Comparison of ENCODE assay signal across 6 cellular contexts in the genomic region with DNA sequence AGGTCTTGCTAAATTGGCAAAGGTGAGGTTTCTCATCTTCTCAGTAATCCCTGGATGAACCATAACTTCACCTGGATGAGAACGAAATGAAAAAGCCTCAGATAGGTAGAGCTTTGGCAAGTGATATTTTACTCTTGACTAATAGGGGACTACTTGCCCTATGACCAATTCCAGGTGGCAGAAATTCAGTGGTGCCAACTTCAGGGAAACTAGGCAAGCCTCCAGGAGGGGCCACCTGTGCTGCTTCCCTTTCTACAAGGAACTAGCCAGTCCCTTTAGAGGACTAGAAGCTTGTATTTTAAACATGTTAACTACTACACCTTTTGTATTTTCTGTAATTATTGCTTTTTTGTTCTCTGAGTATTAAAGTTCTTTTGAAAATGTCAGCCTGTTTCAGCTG.
"Had no signal": no experiment of that assay in that cellular context is flagged by ENCODE, and none has a peak within 500 bp of the region (broad histone marks: within the 10 kb centered on the region; RNA-seq: fewer than 3 reads in every experiment).

No MANE protein-coding gene starts in this region.

- FAIRE-seq: HepG2, HTR-8/SVneo, K562 had no signal

- H3K4me3 Mint-ChIP-seq: IgD-negative memory B cell had no signal

- H3K27ac ChIP-seq: HL-60 had no signal

- DNase-seq: IMR-90 had no signal

- H3K4me1 Mint-ChIP-seq: IgD-negative memory B cell had no signal

- H3K36me3 Mint-ChIP-seq: IgD-negative memory B cell had no signal

- H3K4me3 ChIP-seq: K562 had no signal

- ATAC-seq: HepG2, K562 had no signal

- H3K27me3 Mint-ChIP-seq: IgD-negative memory B cell had no signal
